ENCODE assay signal across 1 cellular context in the genomic region with DNA sequence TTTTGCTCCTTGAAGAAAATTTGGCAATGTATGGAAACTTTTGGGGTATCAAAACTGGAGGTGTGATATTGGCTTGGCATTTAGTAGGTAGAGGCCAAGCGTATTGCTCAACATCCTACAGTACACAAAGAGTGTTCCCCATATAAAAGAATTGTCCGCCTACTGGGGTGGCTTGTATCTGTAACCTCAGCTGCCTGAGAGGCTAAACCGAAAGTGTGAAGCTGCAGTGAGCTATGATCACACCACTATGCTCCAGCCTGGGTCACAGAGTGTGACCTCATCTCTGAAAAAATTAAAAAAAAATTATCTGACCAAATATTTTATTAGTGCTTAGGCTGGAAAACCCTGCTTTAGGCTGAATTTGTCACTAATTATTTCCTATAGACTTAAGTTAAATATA.
TF ChIP-seq lines count a peak whose summit lies in the region.

No MANE protein-coding gene starts in this region.

TF ChIP-seq in GM12878, 131 proteins besides CTCF, POLR2A, EP300 and RAD21 (continued from another document):
- TF ChIP-seq, protein P1, sequence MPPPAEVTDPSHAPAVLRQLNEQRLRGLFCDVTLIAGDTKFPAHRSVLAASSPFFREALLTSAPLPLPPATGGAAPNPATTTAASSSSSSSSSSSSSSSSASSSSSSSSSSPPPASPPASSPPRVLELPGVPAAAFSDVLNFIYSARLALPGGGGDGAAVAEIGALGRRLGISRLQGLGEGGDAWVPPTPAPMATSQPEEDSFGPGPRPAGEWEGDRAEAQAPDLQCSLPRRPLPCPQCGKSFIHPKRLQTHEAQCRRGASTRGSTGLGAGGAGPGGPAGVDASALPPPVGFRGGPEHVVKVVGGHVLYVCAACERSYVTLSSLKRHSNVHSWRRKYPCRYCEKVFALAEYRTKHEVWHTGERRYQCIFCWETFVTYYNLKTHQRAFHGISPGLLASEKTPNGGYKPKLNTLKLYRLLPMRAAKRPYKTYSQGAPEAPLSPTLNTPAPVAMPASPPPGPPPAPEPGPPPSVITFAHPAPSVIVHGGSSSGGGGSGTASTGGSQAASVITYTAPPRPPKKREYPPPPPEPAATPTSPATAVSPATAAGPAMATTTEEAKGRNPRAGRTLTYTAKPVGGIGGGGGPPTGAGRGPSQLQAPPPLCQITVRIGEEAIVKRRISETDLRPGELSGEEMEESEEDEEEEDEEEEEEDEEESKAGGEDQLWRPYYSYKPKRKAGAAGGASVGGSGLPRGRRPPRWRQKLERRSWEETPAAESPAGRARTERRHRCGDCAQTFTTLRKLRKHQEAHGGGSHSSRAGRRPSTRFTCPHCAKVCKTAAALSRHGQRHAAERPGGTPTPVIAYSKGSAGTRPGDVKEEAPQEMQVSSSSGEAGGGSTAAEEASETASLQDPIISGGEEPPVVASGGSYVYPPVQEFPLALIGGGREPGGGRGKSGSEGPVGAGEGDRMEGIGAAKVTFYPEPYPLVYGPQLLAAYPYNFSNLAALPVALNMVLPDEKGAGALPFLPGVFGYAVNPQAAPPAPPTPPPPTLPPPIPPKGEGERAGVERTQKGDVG (CRISPR knock-in tag; IDR thresholded peaks at IDR 0.05), result no peak
- TF ChIP-seq BRCA1 (IDR thresholded peaks at IDR 0.05; ENCODE audit: low read depth, low read length) (no peak), SREBF1 (IDR thresholded peaks at IDR 0.05; ENCODE audit: low read length) (no peak), CHD4 (IDR thresholded peaks at IDR 0.05) (no peak), ZNF384 (IDR thresholded peaks at IDR 0.05; ENCODE audit: borderline replicate concordance, low read depth, low read length) (no peak), CHD1 (IDR thresholded peaks at IDR 0.05; ENCODE audit: low read depth, low read length) (no peak), RBBP5 (conservative IDR thresholded peaks at IDR 0.05) (no peak), NRF1 (conservative IDR thresholded peaks at IDR 0.05; ENCODE audit: low read depth, low read length) (no peak), CREB1 (IDR thresholded peaks at IDR 0.05; ENCODE audit: low read depth) (no peak), RB1 (IDR thresholded peaks at IDR 0.05; ENCODE audit: borderline replicate concordance) (no peak), MYB (IDR thresholded peaks at IDR 0.05; ENCODE audit: borderline replicate concordance, low read depth, low read length) (no peak), TARDBP (IDR thresholded peaks at IDR 0.05; ENCODE audit: borderline replicate concordance) (no peak), TCF7 (IDR thresholded peaks at IDR 0.05; ENCODE audit: borderline replicate concordance) (no peak), NBN (IDR thresholded peaks at IDR 0.05) (no peak), IKZF2 (IDR thresholded peaks at IDR 0.05) (no peak)
- TF ChIP-seq, protein P2, sequence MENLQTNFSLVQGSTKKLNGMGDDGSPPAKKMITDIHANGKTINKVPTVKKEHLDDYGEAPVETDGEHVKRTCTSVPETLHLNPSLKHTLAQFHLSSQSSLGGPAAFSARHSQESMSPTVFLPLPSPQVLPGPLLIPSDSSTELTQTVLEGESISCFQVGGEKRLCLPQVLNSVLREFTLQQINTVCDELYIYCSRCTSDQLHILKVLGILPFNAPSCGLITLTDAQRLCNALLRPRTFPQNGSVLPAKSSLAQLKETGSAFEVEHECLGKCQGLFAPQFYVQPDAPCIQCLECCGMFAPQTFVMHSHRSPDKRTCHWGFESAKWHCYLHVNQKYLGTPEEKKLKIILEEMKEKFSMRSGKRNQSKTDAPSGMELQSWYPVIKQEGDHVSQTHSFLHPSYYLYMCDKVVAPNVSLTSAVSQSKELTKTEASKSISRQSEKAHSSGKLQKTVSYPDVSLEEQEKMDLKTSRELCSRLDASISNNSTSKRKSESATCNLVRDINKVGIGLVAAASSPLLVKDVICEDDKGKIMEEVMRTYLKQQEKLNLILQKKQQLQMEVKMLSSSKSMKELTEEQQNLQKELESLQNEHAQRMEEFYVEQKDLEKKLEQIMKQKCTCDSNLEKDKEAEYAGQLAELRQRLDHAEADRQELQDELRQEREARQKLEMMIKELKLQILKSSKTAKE (IDR thresholded peaks at IDR 0.05; ENCODE audit: low read depth, poor library complexity, severe bottlenecking), result no peak
- TF ChIP-seq, protein P3, sequence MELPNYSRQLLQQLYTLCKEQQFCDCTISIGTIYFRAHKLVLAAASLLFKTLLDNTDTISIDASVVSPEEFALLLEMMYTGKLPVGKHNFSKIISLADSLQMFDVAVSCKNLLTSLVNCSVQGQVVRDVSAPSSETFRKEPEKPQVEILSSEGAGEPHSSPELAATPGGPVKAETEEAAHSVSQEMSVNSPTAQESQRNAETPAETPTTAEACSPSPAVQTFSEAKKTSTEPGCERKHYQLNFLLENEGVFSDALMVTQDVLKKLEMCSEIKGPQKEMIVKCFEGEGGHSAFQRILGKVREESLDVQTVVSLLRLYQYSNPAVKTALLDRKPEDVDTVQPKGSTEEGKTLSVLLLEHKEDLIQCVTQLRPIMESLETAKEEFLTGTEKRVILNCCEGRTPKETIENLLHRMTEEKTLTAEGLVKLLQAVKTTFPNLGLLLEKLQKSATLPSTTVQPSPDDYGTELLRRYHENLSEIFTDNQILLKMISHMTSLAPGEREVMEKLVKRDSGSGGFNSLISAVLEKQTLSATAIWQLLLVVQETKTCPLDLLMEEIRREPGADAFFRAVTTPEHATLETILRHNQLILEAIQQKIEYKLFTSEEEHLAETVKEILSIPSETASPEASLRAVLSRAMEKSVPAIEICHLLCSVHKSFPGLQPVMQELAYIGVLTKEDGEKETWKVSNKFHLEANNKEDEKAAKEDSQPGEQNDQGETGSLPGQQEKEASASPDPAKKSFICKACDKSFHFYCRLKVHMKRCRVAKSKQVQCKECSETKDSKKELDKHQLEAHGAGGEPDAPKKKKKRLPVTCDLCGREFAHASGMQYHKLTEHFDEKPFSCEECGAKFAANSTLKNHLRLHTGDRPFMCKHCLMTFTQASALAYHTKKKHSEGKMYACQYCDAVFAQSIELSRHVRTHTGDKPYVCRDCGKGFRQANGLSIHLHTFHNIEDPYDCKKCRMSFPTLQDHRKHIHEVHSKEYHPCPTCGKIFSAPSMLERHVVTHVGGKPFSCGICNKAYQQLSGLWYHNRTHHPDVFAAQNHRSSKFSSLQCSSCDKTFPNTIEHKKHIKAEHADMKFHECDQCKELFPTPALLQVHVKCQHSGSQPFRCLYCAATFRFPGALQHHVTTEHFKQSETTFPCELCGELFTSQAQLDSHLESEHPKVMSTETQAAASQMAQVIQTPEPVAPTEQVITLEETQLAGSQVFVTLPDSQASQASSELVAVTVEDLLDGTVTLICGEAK (IDR thresholded peaks at IDR 0.05; ENCODE audit: borderline replicate concordance), result no peak
